In the genomic region with DNA sequence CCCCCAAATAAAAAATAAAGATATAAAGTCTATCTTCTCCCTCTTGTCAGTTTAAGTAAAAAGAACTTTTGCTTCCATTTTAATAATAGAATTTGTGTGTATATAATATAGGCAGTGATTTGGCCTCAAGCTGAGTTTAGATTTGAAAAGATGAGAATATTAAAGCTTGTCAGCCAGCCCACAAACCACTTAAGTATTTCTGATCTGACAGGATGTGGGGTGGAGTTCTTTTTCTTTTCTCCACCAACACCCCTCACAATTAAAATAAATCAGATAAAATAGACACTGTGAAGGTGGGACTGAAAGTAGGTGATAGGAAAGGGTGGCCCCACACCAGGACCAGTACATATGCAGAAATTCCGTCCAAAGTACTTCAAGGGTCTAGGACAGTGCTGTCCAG, we compare ENCODE assay signal across 17 cellular contexts.
A peak's percentile ranks its signal among the peaks of the same experiment; 100 is the strongest.
DNase-seq lines count a peak whose midpoint lies in the region; ATAC-seq and TF ChIP-seq lines count a peak whose summit lies in the region.
"Had no signal": no experiment of that assay in that cellular context is flagged by ENCODE, and none has a peak within 500 bp of the region (broad histone marks: within the 10 kb centered on the region; RNA-seq: fewer than 3 reads in every experiment).

No MANE protein-coding gene starts in this region.

- peaks cover 5% of the 10 kb centered on the region for H3K27me3 Mint-ChIP-seq in activated CD8-positive, alpha-beta memory T cell treated with anti-CD3 and anti-CD28 coated beads, Interleukin-2, amount 10 ng/mL, durations not matched to agents 7 days and 5 days
- H3K27me3 Mint-ChIP-seq in CD8-positive, alpha-beta memory T cell = peaks cover 0 to 2% of the 10 kb centered on the region in 2 donors
- H3K27me3 Mint-ChIP-seq in activated CD8-positive, alpha-beta T cell treated with anti-CD3 and anti-CD28 coated beads, Interleukin-2, amount 10 ng/mL, durations not matched to agents 7 days and 5 days (ENCODE audit: low read depth) = peaks cover 5% of the 10 kb centered on the region
- peaks cover 2% of the 10 kb centered on the region for H3K27me3 Mint-ChIP-seq in GM23338 (ENCODE audit: insufficient read depth, low read depth, poor library complexity)

- H3F3A ChIP-seq in GM23338 (replicated peaks; ENCODE audit: low read depth) = no peaks in the 10 kb centered on the region

- peaks cover 4% of the 10 kb centered on the region for H3K36me3 Mint-ChIP-seq in activated CD8-positive, alpha-beta memory T cell treated with anti-CD3 and anti-CD28 coated beads, Interleukin-2, amount 10 ng/mL, durations not matched to agents 7 days and 5 days
- peaks cover 0 to 17% (median 1%) of the 10 kb centered on the region in 3 donors for H3K36me3 Mint-ChIP-seq in CD8-positive, alpha-beta memory T cell
- H3K36me3 Mint-ChIP-seq in activated CD8-positive, alpha-beta T cell treated with anti-CD3 and anti-CD28 coated beads, Interleukin-2, amount 10 ng/mL, durations not matched to agents 7 days and 5 days (ENCODE audit: low read depth) = peaks cover 2% of the 10 kb centered on the region
- no peaks in the 10 kb centered on the region for H3K36me3 Mint-ChIP-seq in GM23338 (ENCODE audit: low read depth)

- H3K9me3 Mint-ChIP-seq in activated CD8-positive, alpha-beta memory T cell treated with anti-CD3 and anti-CD28 coated beads, Interleukin-2, amount 10 ng/mL, durations not matched to agents 7 days and 5 days (ENCODE audit: low read depth) = no peaks in the 10 kb centered on the region
- peaks cover 0 to 2% (median 0%) of the 10 kb centered on the region in 5 donors for H3K9me3 Mint-ChIP-seq in CD8-positive, alpha-beta memory T cell
- H3K9me3 Mint-ChIP-seq in activated CD8-positive, alpha-beta T cell treated with anti-CD3 and anti-CD28 coated beads, Interleukin-2, amount 10 ng/mL, durations not matched to agents 7 days and 5 days (ENCODE audit: insufficient read depth) = peaks cover 4% of the 10 kb centered on the region
- H3K9me3 Mint-ChIP-seq in GM23338 = no peaks in the 10 kb centered on the region

- H3K4me3 Mint-ChIP-seq in activated CD8-positive, alpha-beta memory T cell treated with anti-CD3 and anti-CD28 coated beads, Interleukin-2, amount 10 ng/mL, durations not matched to agents 7 days and 5 days = no peak overlapping the region
- peak overlapping the region in 6 of 7 donors; percentile 33 to 88 (median 70) for H3K4me3 Mint-ChIP-seq in CD8-positive, alpha-beta memory T cell
- H3K4me3 Mint-ChIP-seq in activated CD8-positive, alpha-beta T cell treated with anti-CD3 and anti-CD28 coated beads, Interleukin-2, amount 10 ng/mL, durations not matched to agents 7 days and 5 days = peak overlapping the region; percentile 48
- H3K4me3 Mint-ChIP-seq in GM23338 = no peak overlapping the region

- 0 out of 2 replicates have a peak, but pooled peaks cover 2% of the 10 kb centered on the region for H3K9me2 ChIP-seq in GM23338 (ENCODE audit: insufficient read depth)

- H3K27me3 ChIP-seq in CD8-positive, alpha-beta memory T cell (ENCODE audit: insufficient read depth, low read length, poor library complexity, severe bottlenecking) = no peaks in the 10 kb centered on the region
- H3K27me3 ChIP-seq in GM23338 (ENCODE audit: insufficient read depth) = no peaks in the 10 kb centered on the region
- H3K27me3 ChIP-seq: BE2C had no signal

- H3K4me1 Mint-ChIP-seq in activated CD8-positive, alpha-beta memory T cell treated with anti-CD3 and anti-CD28 coated beads, Interleukin-2, amount 10 ng/mL, durations not matched to agents 7 days and 5 days = peaks cover 30% of the 10 kb centered on the region
- peaks cover 43 to 77% (median 57%) of the 10 kb centered on the region in 3 donors for H3K4me1 Mint-ChIP-seq in CD8-positive, alpha-beta memory T cell
- peaks cover 42% of the 10 kb centered on the region for H3K4me1 Mint-ChIP-seq in activated CD8-positive, alpha-beta T cell treated with anti-CD3 and anti-CD28 coated beads, Interleukin-2, amount 10 ng/mL, durations not matched to agents 7 days and 5 days (ENCODE audit: low read depth)
- H3K4me1 Mint-ChIP-seq in GM23338 = peaks cover 20% of the 10 kb centered on the region

- POLR2A ChIA-PET in CD8-positive, alpha-beta memory T cell (lab: Charles Lee) = no interaction called here
- POLR2A ChIA-PET in activated CD8-positive, alpha-beta T cell treated with anti-CD3 and anti-CD28 coated beads, Interleukin-2, amount 10 ng/mL, durations not matched to agents 7 days and 5 days (lab: Charles Lee) = no interaction called here

- no peak for TF ChIP-seq CTCF in GM23338 (conservative IDR thresholded peaks at IDR 0.05; ENCODE audit: low read depth in 2 of 2)

- DNase-seq in activated CD8-positive, alpha-beta memory T cell treated with anti-CD3 and anti-CD28 coated beads, Interleukin-2, amount 10 ng/mL, durations not matched to agents 7 days and 5 days = no peak
- DNase-seq in activated CD8-positive, alpha-beta memory T cell treated with anti-CD3 and anti-CD28 coated beads for 24 hours = no peak
- DNase-seq in CD8-positive, alpha-beta memory T cell = peak in 2 of 5 donors; percentile 26 to 28
- peak; percentile 34 for DNase-seq in activated CD8-positive, alpha-beta T cell treated with anti-CD3 and anti-CD28 coated beads, Interleukin-2, amount 10 ng/mL, durations not matched to agents 7 days and 5 days
- DNase-seq in putamen (ENCODE audit: low spot score) (peak; percentile 68), AML-193 (lab: John Stamatoyannopoulos, UW) (no peak), GM23338 (ENCODE audit: low spot score) (no peak)
- DNase-seq: BE2C, DMS 273 treated with DMSO at 0.1 percent for 48 hours, HCEC 1CT, NCI-H1092 treated with DMSO at 0.1 percent for 48 hours, NCI-H1694, NCI-H510A, NCI-H748 treated with DMSO at 0.1 percent for 48 hours, Right ventricle myocardium superior had no signal

- peak overlapping the region; percentile 28 for H3K27ac Mint-ChIP-seq in activated CD8-positive, alpha-beta memory T cell treated with anti-CD3 and anti-CD28 coated beads, Interleukin-2, amount 10 ng/mL, durations not matched to agents 7 days and 5 days
- peak overlapping the region in 7 of 8 donors; percentile 62 to 90 (median 69) for H3K27ac Mint-ChIP-seq in CD8-positive, alpha-beta memory T cell
- peak overlapping the region; percentile 64 for H3K27ac Mint-ChIP-seq in activated CD8-positive, alpha-beta T cell treated with anti-CD3 and anti-CD28 coated beads, Interleukin-2, amount 10 ng/mL, durations not matched to agents 7 days and 5 days
- H3K27ac Mint-ChIP-seq in GM23338 = no peak overlapping the region

- no peak for ATAC-seq in activated CD8-positive, alpha-beta memory T cell treated with anti-CD3 and anti-CD28 coated beads, Interleukin-2, amount 10 ng/mL, durations not matched to agents 7 days and 5 days
- ATAC-seq in activated CD8-positive, alpha-beta T cell treated with anti-CD3 and anti-CD28 coated beads, Interleukin-2, amount 10 ng/mL, durations not matched to agents 7 days and 5 days = peak; percentile 56
- no peak for ATAC-seq in HG02840 (IDR thresholded peaks at IDR 0.05; ENCODE audit: low FRiP score, unreplicated experiment)
- ATAC-seq in GM23338 = no peak
- ATAC-seq: K562 had no signal

- H3K27ac ChIP-seq in CD8-positive, alpha-beta memory T cell (ENCODE audit: low read depth, low read length) = no peak overlapping the region
- no peak overlapping the region for H3K27ac ChIP-seq in GM23338 (ENCODE audit: low read depth)

- H2AFZ ChIP-seq in GM23338 = no peak overlapping the region

- H3K4me2 ChIP-seq in GM23338 = no peak overlapping the region

- no peaks in the 10 kb centered on the region for H3K79me2 ChIP-seq in GM23338 (replicated peaks; ENCODE audit: insufficient read depth)

- H3K9me3 ChIP-seq in CD8-positive, alpha-beta memory T cell (ENCODE audit: low read length) = no peaks in the 10 kb centered on the region
- H3K9me3 ChIP-seq: BE2C had no signal

- no peaks in the 10 kb centered on the region for H4K20me1 ChIP-seq in GM23338 (replicated peaks; ENCODE audit: insufficient read depth)

- no peaks in the 10 kb centered on the region for H3K36me3 ChIP-seq in CD8-positive, alpha-beta memory T cell (ENCODE audit: insufficient read depth, low read length)
- no peaks in the 10 kb centered on the region for H3K36me3 ChIP-seq in GM23338 (ENCODE audit: insufficient read depth)
- H3K36me3 ChIP-seq: BE2C had no signal

- no peak overlapping the region for H3K4me3 ChIP-seq in CD8-positive, alpha-beta memory T cell (ENCODE audit: low read length)
- no peak overlapping the region for H3K4me3 ChIP-seq in GM23338
- H3K4me3 ChIP-seq: K562 had no signal

- CTCF ChIA-PET in activated CD8-positive, alpha-beta memory T cell treated with anti-CD3 and anti-CD28 coated beads, Interleukin-2, amount 10 ng/mL, durations not matched to agents 7 days and 5 days (lab: Charles Lee) = no interaction called here
- CTCF ChIA-PET in CD8-positive, alpha-beta memory T cell (lab: Charles Lee) = interaction anchor here (1.4 kb wide), 1 partner anchor 10 kb away, joined by 4 read pairs; no protein-coding TSS in a partner anchor
- CTCF ChIA-PET in activated CD8-positive, alpha-beta T cell treated with anti-CD3 and anti-CD28 coated beads, Interleukin-2, amount 10 ng/mL, durations not matched to agents 7 days and 5 days (lab: Charles Lee) = no interaction called here

- no peaks in the 10 kb centered on the region for H3K4me1 ChIP-seq in CD8-positive, alpha-beta memory T cell (ENCODE audit: insufficient read depth, low read length)
- H3K4me1 ChIP-seq in GM23338 (ENCODE audit: insufficient read depth) = peaks cover 15% of the 10 kb centered on the region; the same call in 1 of the 2 replicates
- H3K4me1 ChIP-seq: BE2C had no signal

TF ChIP-seq in GM23338, 12 proteins besides CTCF, POLR2A, EP300 and RAD21 (continues in another document):
- TF ChIP-seq JUNB (IDR thresholded peaks at IDR 0.05; ENCODE audit: unreplicated experiment) (no peak), ZNF114 (CRISPR knock-in tag; IDR thresholded peaks at IDR 0.05) (no peak), EZH2 (IDR thresholded peaks at IDR 0.05; ENCODE audit: low read depth, unreplicated experiment) (no peak), POLR2AphosphoS5 (IDR thresholded peaks at IDR 0.05; ENCODE audit: low read depth) (no peak), EZH2phosphoT487 (IDR thresholded peaks at IDR 0.05; ENCODE audit: unreplicated experiment) (no peak)

Comparison
In these comparisons a context has a peak if more than half of its experiments do, and no peak if none do; other contexts are left out.
1. DNase-seq: peak in activated CD8-positive, alpha-beta T cell treated with anti-CD3 and anti-CD28 coated beads, Interleukin-2, amount 10 ng/mL, durations not matched to agents 7 days and 5 days (single experiment) and putamen (single experiment); none in activated CD8-positive, alpha-beta memory T cell treated with anti-CD3 and anti-CD28 coated beads, Interleukin-2, amount 10 ng/mL, durations not matched to agents 7 days and 5 days (single experiment), activated CD8-positive, alpha-beta memory T cell treated with anti-CD3 and anti-CD28 coated beads for 24 hours (single experiment), AML-193 (0 of 2) and GM23338 (single experiment).
2. H3K4me3 Mint-ChIP-seq: peak in CD8-positive, alpha-beta memory T cell (6 of 7) and activated CD8-positive, alpha-beta T cell treated with anti-CD3 and anti-CD28 coated beads, Interleukin-2, amount 10 ng/mL, durations not matched to agents 7 days and 5 days (single experiment); none in activated CD8-positive, alpha-beta memory T cell treated with anti-CD3 and anti-CD28 coated beads, Interleukin-2, amount 10 ng/mL, durations not matched to agents 7 days and 5 days (single experiment) and GM23338 (single experiment).